27 cellular contexts compared by ENCODE assay signal in genomic region chr11:70611890-70612289, GRCh38.
"Had no signal": no experiment of that assay in that cellular context is flagged by ENCODE, and none has a peak within 500 bp of the region (broad histone marks: within the 10 kb centered on the region; RNA-seq: fewer than 3 reads in every experiment).

No MANE protein-coding gene starts in this region.

- H3K4me3 Mint-ChIP-seq: activated CD4-positive, alpha-beta memory T cell treated with anti-CD3 and anti-CD28 coated beads for 36 hours; activated CD4-positive, alpha-beta T cell treated with anti-CD3 and anti-CD28 coated beads, Interleukin-2, amount 10 ng/mL, durations not matched to agents 7 days and 5 days; activated naive CD4-positive, alpha-beta T cell treated with anti-CD3 and anti-CD28 coated beads for 36 hours; activated naive CD8-positive, alpha-beta T cell; activated T-cell treated with anti-CD3 and anti-CD28 coated beads, Interleukin-2, amount 50 U/mL, for 4 hours; T-cell had no signal

- H3K27ac Mint-ChIP-seq: activated CD4-positive, alpha-beta memory T cell treated with anti-CD3 and anti-CD28 coated beads for 36 hours; activated CD4-positive, alpha-beta T cell treated with anti-CD3 and anti-CD28 coated beads, Interleukin-2, amount 10 ng/mL, durations not matched to agents 7 days and 5 days; activated naive CD4-positive, alpha-beta T cell treated with anti-CD3 and anti-CD28 coated beads for 36 hours; activated naive CD8-positive, alpha-beta T cell; T-cell had no signal

- H3K4me1 Mint-ChIP-seq: activated CD4-positive, alpha-beta T cell treated with anti-CD3 and anti-CD28 coated beads, Interleukin-2, amount 10 ng/mL, durations not matched to agents 7 days and 5 days; T-cell had no signal

- H3K27ac ChIP-seq: brain microvascular endothelial cell, cardiac muscle cell had no signal

- H3K27me3 ChIP-seq: brain microvascular endothelial cell, cardiac muscle cell had no signal

- H3K9me3 Mint-ChIP-seq: activated CD4-positive, alpha-beta T cell treated with anti-CD3 and anti-CD28 coated beads, Interleukin-2, amount 10 ng/mL, durations not matched to agents 7 days and 5 days; activated naive CD4-positive, alpha-beta T cell treated with anti-CD3 and anti-CD28 coated beads for 36 hours; activated T-cell treated with anti-CD3 and anti-CD28 coated beads, Interleukin-2, amount 50 U/mL, for 4 hours; T-cell had no signal

- H3K4me3 ChIP-seq: cardiac muscle cell, SK-N-MC had no signal

- ATAC-seq: activated T-cell treated with anti-CD3 and anti-CD28 coated beads, Interleukin-2, amount 50 U/mL, for 4 hours; Right ventricle myocardium inferior; T-cell had no signal

- H3K36me3 Mint-ChIP-seq: activated CD4-positive, alpha-beta memory T cell treated with anti-CD3 and anti-CD28 coated beads for 36 hours; activated naive CD8-positive, alpha-beta T cell; T-cell had no signal

- DNase-seq: activated CD4-positive, alpha-beta memory T cell treated with anti-CD3 and anti-CD28 coated beads for 36 hours; activated CD4-positive, alpha-beta T cell treated with anti-CD3 and anti-CD28 coated beads, Interleukin-2, amount 10 ng/mL, durations not matched to agents 7 days and 5 days; activated CD4-positive, CD25-positive, alpha-beta regulatory T cell; activated CD8-positive, alpha-beta memory T cell treated with anti-CD3 and anti-CD28 coated beads for 24 hours; activated effector memory CD4-positive, alpha-beta T cell treated with anti-CD3 and anti-CD28 coated beads, Interleukin-2, amount 50 U/mL, for 16 hours; activated naive CD4-positive, alpha-beta T cell treated with anti-CD3 and anti-CD28 coated beads for 36 hours; activated T-cell treated with anti-CD3 and anti-CD28 coated beads, Interleukin-2, amount 50 U/mL, for 4 hours; amygdala; brain microvascular endothelial cell; Kasumi-1; KBM-7; NCI-H1105 treated with DMSO at 0.1 percent for 48 hours; NCI-H1436 treated with DMSO at 0.1 percent for 48 hours; NCI-H187; NCI-H2081 treated with DMSO at 0.1 percent for 48 hours; NCI-H2171 treated with DMSO at 0.1 percent for 48 hours; NCI-H226; NCI-H82; T-cell; T-helper 2 cell; T1000 had no signal

- FAIRE-seq: astrocyte, TTC549 had no signal

- H3K36me3 ChIP-seq: brain microvascular endothelial cell, cardiac muscle cell had no signal
